ENCODE assay signal across 19 cellular contexts in the genomic region with DNA sequence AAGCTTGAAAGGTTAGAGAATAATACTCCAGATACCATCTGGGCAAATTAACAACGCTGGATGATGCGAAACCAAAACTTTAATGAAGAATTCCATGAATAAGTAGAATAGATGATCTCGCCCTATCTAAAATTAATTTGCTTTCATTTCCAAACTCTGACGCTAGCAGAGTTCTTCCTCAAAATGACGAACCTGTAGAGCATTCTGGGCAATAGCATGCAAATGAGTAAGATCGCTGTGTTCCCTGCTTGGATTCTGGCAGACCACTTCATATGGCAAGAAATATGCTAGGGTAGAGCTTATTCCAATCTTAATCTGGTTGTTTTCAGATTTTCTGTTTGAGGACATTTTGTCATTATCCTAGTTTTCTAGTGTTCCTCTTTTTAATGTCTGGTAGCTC.
"Had no signal": no experiment of that assay in that cellular context is flagged by ENCODE, and none has a peak within 500 bp of the region (broad histone marks: within the 10 kb centered on the region; RNA-seq: fewer than 3 reads in every experiment).

No MANE protein-coding gene starts in this region.

- DNase-seq: activated CD4-positive, alpha-beta T cell treated with anti-CD3 and anti-CD28 coated beads, Interleukin-2, amount 50 U/mL, for 4 hours; activated effector memory CD4-positive, alpha-beta T cell treated with anti-CD3 and anti-CD28 coated beads, Interleukin-2, amount 50 U/mL, for 16 hours; activated T-cell treated with anti-CD3 and anti-CD28 coated beads, Interleukin-2, amount 50 U/mL, for 72 hours; adrenal gland; effector CD8-positive, alpha-beta T cell; foreskin fibroblast; mesenchymal stem cell; mucosa of descending colon; naive thymus-derived CD4-positive, alpha-beta T cell; stimulated activated CD4-positive, alpha-beta T cell treated with anti-CD3 and anti-CD28 coated beads, Interleukin-12 subunit alpha, Interleukin-12 subunit beta, amount 100 ng/mL, for 4 hours; stimulated activated CD4-positive, alpha-beta T cell treated with anti-CD3 and anti-CD28 coated beads, Interleukin-1b, Interleukin-23, amount 100 ng/mL, for 48 hours; stimulated activated CD8-positive, alpha-beta memory T cell treated with anti-CD3 and anti-CD28 coated beads, Interleukin-4, amount 100 ng/mL, for 48 hours; stimulated activated naive CD4-positive, alpha-beta T cell treated with Interleukin-2 at 50 U/mL for 16 hours; tibial artery had no signal

- ATAC-seq: activated T-cell treated with anti-CD3 and anti-CD28 coated beads, Interleukin-2, amount 50 U/mL, for 72 hours; esophagus mucosa; mucosa of descending colon; naive thymus-derived CD4-positive, alpha-beta T cell had no signal

- H3K4me3 ChIP-seq: adrenal gland, cardiac muscle cell, mucosa of descending colon, neural progenitor cell, prostate gland, right atrium auricular region, tibial artery had no signal
